ENCODE assay signal across 8 cellular contexts in genomic region chr1:247332901-247333361, GRCh38. TPM values are rescaled to one million over a fixed set of nuclear protein-coding genes. Genes with fewer than 3 reads are reported as not detected.
DNase-seq lines count a peak whose midpoint lies in the region; ATAC-seq and TF ChIP-seq lines count a peak whose summit lies in the region.

No MANE protein-coding gene starts in this region.

- H3K4me3 Mint-ChIP-seq in activated T-helper 17 cell treated with anti-CD3 and anti-CD28 coated beads, Interleukin-2, amount 50 U/mL, for 72 hours = peak overlapping the region; percentile 29
- H3K4me3 Mint-ChIP-seq in progenitor cell of endocrine pancreas (ENCODE audit: low read depth) = peak overlapping the region; percentile 82

- peaks cover 4% of the 10 kb centered on the region for H3K36me3 Mint-ChIP-seq in activated T-helper 17 cell treated with anti-CD3 and anti-CD28 coated beads, Interleukin-2, amount 50 U/mL, for 72 hours (ENCODE audit: low read depth)
- H3K36me3 Mint-ChIP-seq in progenitor cell of endocrine pancreas (ENCODE audit: insufficient read depth) = peaks cover 10% of the 10 kb centered on the region

- no peak for TF ChIP-seq CTCF in progenitor cell of endocrine pancreas (IDR thresholded peaks at IDR 0.05; ENCODE audit: unreplicated experiment)

- DNase-seq in C1 segment of cervical spinal cord (lab: John Stamatoyannopoulos, UW) = peak in 10 of 14 donors; percentile 11 to 54 (median 33)
- DNase-seq in HuH-7 (ENCODE audit: low spot score) = peak; percentile 29
- peak; percentile 46 for DNase-seq in left ventricle myocardium superior
- no peak for DNase-seq in progenitor cell of endocrine pancreas (ENCODE audit: low spot score, unreplicated experiment)
- DNase-seq in ACHN = no peak

- H3K27ac Mint-ChIP-seq in activated T-helper 17 cell treated with anti-CD3 and anti-CD28 coated beads, Interleukin-2, amount 50 U/mL, for 72 hours = no peak overlapping the region
- peak overlapping the region; percentile 90 for H3K27ac Mint-ChIP-seq in progenitor cell of endocrine pancreas

- in situ Hi-C loops in ACHN (cut with HindIII; ENCODE audit: low pct_ligation_motif_present, low pct_unique_long_range_greater_than_20kb, low sequenced_read_pairs) = no loop called here

- no peak for ATAC-seq in activated T-helper 17 cell treated with anti-CD3 and anti-CD28 coated beads, Interleukin-2, amount 50 U/mL, for 72 hours (replicated peaks)
- ATAC-seq in left ventricle myocardium superior (peak; percentile 6), HG03460 (IDR thresholded peaks at IDR 0.05; ENCODE audit: unreplicated experiment) (no peak), HG03378 (IDR thresholded peaks at IDR 0.05; ENCODE audit: unreplicated experiment) (no peak)

- intact Hi-C loops in left ventricle myocardium superior (cut with micrococcal nuclease) = no loop called here

- no peaks in the 10 kb centered on the region for H3K27me3 Mint-ChIP-seq in activated T-helper 17 cell treated with anti-CD3 and anti-CD28 coated beads, Interleukin-2, amount 50 U/mL, for 72 hours
- H3K27me3 Mint-ChIP-seq in progenitor cell of endocrine pancreas = no peaks in the 10 kb centered on the region

- H3K4me1 Mint-ChIP-seq in activated T-helper 17 cell treated with anti-CD3 and anti-CD28 coated beads, Interleukin-2, amount 50 U/mL, for 72 hours = peaks cover 6% of the 10 kb centered on the region
- peaks cover 50% of the 10 kb centered on the region for H3K4me1 Mint-ChIP-seq in progenitor cell of endocrine pancreas (ENCODE audit: low read depth)

- H3K9me3 Mint-ChIP-seq in activated T-helper 17 cell treated with anti-CD3 and anti-CD28 coated beads, Interleukin-2, amount 50 U/mL, for 72 hours = no peaks in the 10 kb centered on the region
- H3K9me3 Mint-ChIP-seq in progenitor cell of endocrine pancreas (ENCODE audit: low read depth) = no peaks in the 10 kb centered on the region

RNA-seq across cellular contexts. Expression of gene ZNF496, which starts 1.3 kb away (rescaled TPM):
- total RNA-seq in activated T-helper 17 cell treated with anti-CD3 and anti-CD28 coated beads, Interleukin-2, amount 50 U/mL, for 72 hours = 1 to 10 TPM; 2.0 to 4.3 TPM
- total RNA-seq in left ventricle myocardium superior = 15.0 TPM
- 56.0 and 59.5 TPM in 2 replicates for total RNA-seq in progenitor cell of endocrine pancreas

Comparison
In these comparisons a context has a peak if more than half of its experiments do, and no peak if none do; other contexts are left out.
1. DNase-seq: peak in C1 segment of cervical spinal cord (10 of 14), HuH-7 (single experiment) and left ventricle myocardium superior (single experiment); none in progenitor cell of endocrine pancreas (single experiment) and ACHN (single experiment).